8 cellular contexts compared by ENCODE assay signal in genomic region chr16:67236551-67237395, GRCh38. TPM values are rescaled to one million over a fixed set of nuclear protein-coding genes. Genes with fewer than 3 reads are reported as not detected.
DNase-seq lines count a peak whose midpoint lies in the region; ATAC-seq and TF ChIP-seq lines count a peak whose summit lies in the region.

No MANE protein-coding gene starts in this region.

- H3K36me3 ChIP-seq in KOPT-K1 (ENCODE audit: insufficient read depth, low read length), result peaks cover 48% of the 10 kb centered on the region; the same call in 1 of the 2 replicates
- peaks cover 3 to 79% of the 10 kb centered on the region in 2 donors for H3K36me3 ChIP-seq in psoas muscle (ENCODE audit: insufficient read depth in 1 of 2, low read depth in 1 of 2)

- in situ Hi-C loops in G401 (cut with HindIII; ENCODE audit: low sequenced_read_pairs), result no loop called here

- H3K27me3 ChIP-seq in psoas muscle (ENCODE audit: insufficient read depth in 3 of 3, low read length in 2 of 3), result no peaks in the 10 kb centered on the region

- DNase-seq in G401 (ENCODE audit: low spot score) (peak; percentile 30), psoas muscle (peak; percentile 73 to 92), NCI-H446 treated with DMSO at 0.1 percent for 48 hours (lab: John Stamatoyannopoulos, UW) (no peak), retina (no peak)
- peak; percentile 79 for DNase-seq in activated CD4-positive, alpha-beta T cell treated with anti-CD3 and anti-CD28 coated beads, Interleukin-2, amount 50 U/mL, for 1 hour
- peak; percentile 62 for DNase-seq in effector CD8-positive, alpha-beta T cell (lab: John Stamatoyannopoulos, UW)

- H3K4me1 ChIP-seq in psoas muscle, result peaks cover 34% of the 10 kb centered on the region

- TF ChIP-seq CTCF in psoas muscle (IDR thresholded peaks at IDR 0.05), result no peak

- peak; percentile 38 to 74 (median 66) for ATAC-seq in psoas muscle
- ATAC-seq in GM18907 (IDR thresholded peaks at IDR 0.05; ENCODE audit: unreplicated experiment), result no peak

- no peak overlapping the region for H3K4me3 ChIP-seq in psoas muscle

- intact Hi-C loops in psoas muscle (cut with DNase I), result no loop called here

- no peaks in the 10 kb centered on the region for H3K9me3 ChIP-seq in KOPT-K1 (ENCODE audit: insufficient read depth, low read length, poor library complexity, severe bottlenecking)
- no peaks in the 10 kb centered on the region for H3K9me3 ChIP-seq in psoas muscle

- H3K27ac ChIP-seq in KOPT-K1 (ENCODE audit: low read depth, low read length, poor library complexity, severe bottlenecking) (peak overlapping the region; percentile 80), psoas muscle (peak overlapping the region; percentile 36)

- WGBS in psoas muscle, 3 donors, result 73 to 82% (median 78%) methylated on average over 45 to 50 of the region's 50 CpGs

RNA-seq across cellular contexts. Expression of gene TMEM208, which starts 9.8 kb away (rescaled TPM):
- total RNA-seq in G401 (2014; rRNA removed; shearing (Covaris generic)), result 64.4 and 90.0 TPM in 2 replicates
- total RNA-seq in psoas muscle, result 10 to 100 TPM; 10.1 to 32.7 (median 20.5) TPM
- 100 to 1,000 TPM in 1 of 3 donors, 10 to 100 TPM in 2; 64.3 to 111 (median 91.9) TPM for polyA plus RNA-seq in psoas muscle

RNA-seq across cellular contexts. Expression of gene FHOD1, which starts 10.5 kb away (rescaled TPM):
- 19.2 and 23.6 TPM in 2 replicates for total RNA-seq in G401 (2014; rRNA removed; shearing (Covaris generic))
- 100 to 1,000 TPM in 3 of 4 donors, 10 to 100 TPM in 1; 61.5 to 154 (median 124) TPM for total RNA-seq in psoas muscle
- 10 to 100 TPM; 16.9 to 48.7 (median 27.2) TPM for polyA plus RNA-seq in psoas muscle

RNA-seq across cellular contexts. Expression of gene SLC9A5, which starts 12.0 kb away (rescaled TPM):
- total RNA-seq in G401 (2014; rRNA removed; shearing (Covaris generic)), result 1.0 and 4.8 TPM in 2 replicates
- total RNA-seq in psoas muscle, result 1 to 10 TPM in 3 of 4 donors, under 1 TPM in 1; 0.59 to 1.7 (median 1.4) TPM
- polyA plus RNA-seq in psoas muscle, result 1 to 10 TPM in 1 of 3 donors, under 1 TPM in 2; 0.52 to 1.1 (median 0.91) TPM

RNA-seq across cellular contexts. Expression of gene ELMO3, which starts 37.8 kb away (rescaled TPM):
- 0.61 and 1.0 TPM in 2 replicates for total RNA-seq in G401 (2014; rRNA removed; shearing (Covaris generic))
- under 1 TPM; 0.26 to 0.79 (median 0.42) TPM for total RNA-seq in psoas muscle
- polyA plus RNA-seq in psoas muscle, result under 1 TPM; 0.35 to 0.82 (median 0.53) TPM

RNA-seq across cellular contexts. Expression of gene PLEKHG4, which starts 42.6 kb away (rescaled TPM):
- total RNA-seq in G401 (2014; rRNA removed; shearing (Covaris generic)), result 15.7 and 27.0 TPM in 2 replicates
- 1 to 10 TPM in 2 of 4 donors, under 1 TPM in 2; 0.28 to 1.9 (median 1.3) TPM for total RNA-seq in psoas muscle
- under 1 TPM; 0.60 to 1.00 (median 0.98) TPM for polyA plus RNA-seq in psoas muscle

Comparison
In these comparisons a context has a peak if more than half of its experiments do, and no peak if none do; other contexts are left out.
1. DNase-seq: peak in G401 (single experiment), activated CD4-positive, alpha-beta T cell treated with anti-CD3 and anti-CD28 coated beads, Interleukin-2, amount 50 U/mL, for 1 hour (single experiment), effector CD8-positive, alpha-beta T cell (single experiment) and psoas muscle (2 of 2); none in NCI-H446 treated with DMSO at 0.1 percent for 48 hours (single experiment) and retina (single experiment).